Comparison of ENCODE assay signal across 32 cellular contexts in the genomic region with DNA sequence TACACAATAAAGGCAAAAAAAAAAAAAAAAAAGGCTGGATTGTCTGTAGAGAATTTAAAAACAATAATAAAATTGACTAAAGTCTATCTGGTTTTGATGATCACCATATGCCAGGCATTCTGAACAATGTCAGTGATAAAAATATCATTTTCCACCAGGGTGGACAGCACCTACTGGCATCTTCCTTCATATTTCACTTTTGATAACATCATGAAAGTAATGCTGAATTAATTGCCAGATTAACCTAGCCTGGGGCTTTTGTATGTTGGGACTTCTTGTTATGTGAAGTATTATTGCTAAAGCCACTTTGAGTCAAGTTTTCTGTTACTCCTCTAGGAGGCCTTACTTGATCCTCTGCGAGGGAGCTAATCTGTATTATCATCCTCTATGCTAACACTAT.
"Had no signal": no experiment of that assay in that cellular context is flagged by ENCODE, and none has a peak within 500 bp of the region (broad histone marks: within the 10 kb centered on the region; RNA-seq: fewer than 3 reads in every experiment).

No MANE protein-coding gene starts in this region.

- H3K36me3 Mint-ChIP-seq: activated CD4-positive, alpha-beta memory T cell treated with anti-CD3 and anti-CD28 coated beads for 36 hours; activated CD8-positive, alpha-beta memory T cell treated with anti-CD3 and anti-CD28 coated beads, Interleukin-2, amount 10 ng/mL, durations not matched to agents 7 days and 5 days; activated naive CD4-positive, alpha-beta T cell treated with anti-CD3 and anti-CD28 coated beads, Interleukin-2, amount 50 U/mL, for 24 hours; activated naive CD8-positive, alpha-beta T cell treated with anti-CD3 and anti-CD28 coated beads for 36 hours had no signal

- H3K9me3 Mint-ChIP-seq: activated CD4-positive, alpha-beta memory T cell treated with anti-CD3 and anti-CD28 coated beads for 36 hours; activated CD4-positive, alpha-beta T cell treated with anti-CD3 and anti-CD28 coated beads, Interleukin-2, amount 10 ng/mL, durations not matched to agents 24 days and 14 days; activated naive CD4-positive, alpha-beta T cell treated with anti-CD3 and anti-CD28 coated beads for 36 hours; activated naive CD4-positive, alpha-beta T cell treated with anti-CD3 and anti-CD28 coated beads, Interleukin-2, amount 50 U/mL, for 24 hours; activated naive CD8-positive, alpha-beta T cell treated with anti-CD3 and anti-CD28 coated beads for 36 hours; activated naive CD8-positive, alpha-beta T cell treated with anti-CD3 and anti-CD28 coated beads, Interleukin-2, amount 50 U/mL, for 24 hours; activated T-helper 1 cell treated with anti-CD3 and anti-CD28 coated beads, Interleukin-12 subunit alpha, Interleukin-12 subunit beta, Interleukin-2, Interleukin-4 antibody, amounts not matched to agents 30 ng/mL and 10 ng/mL and 1 ng/mL, durations not matched to agents 14 hours and 24 hours and 36 hours; activated T-helper 2 cell treated with anti-CD3 and anti-CD28 coated beads, Interferon-gamma antibody, Interleukin-2, Interleukin-4, amounts not matched to agents 10 μg/mL and 5 μg/mL and 100 μg/mL, durations not matched to agents 14 hours and 24 hours and 36 hours had no signal

- H3K27me3 Mint-ChIP-seq: activated CD4-positive, alpha-beta T cell treated with anti-CD3 and anti-CD28 coated beads for 36 hours; activated CD8-positive, alpha-beta memory T cell treated with anti-CD3 and anti-CD28 coated beads, Interleukin-2, amount 10 ng/mL, durations not matched to agents 7 days and 5 days had no signal

- ATAC-seq: activated CD4-positive, alpha-beta T cell treated with anti-CD3 and anti-CD28 coated beads for 36 hours; activated CD8-positive, alpha-beta memory T cell treated with anti-CD3 and anti-CD28 coated beads, Interleukin-2, amount 10 ng/mL, durations not matched to agents 7 days and 5 days; activated CD8-positive, alpha-beta T cell treated with anti-CD3 and anti-CD28 coated beads, Interleukin-2, amount 10 ng/mL, durations not matched to agents 7 days and 5 days; activated naive CD8-positive, alpha-beta T cell treated with anti-CD3 and anti-CD28 coated beads, Interleukin-2, amount 50 U/mL, for 24 hours; body of pancreas; foreskin keratinocyte; gastrocnemius medialis; heart right ventricle had no signal

- H3K27ac Mint-ChIP-seq: activated CD4-positive, alpha-beta memory T cell treated with anti-CD3 and anti-CD28 coated beads for 36 hours; activated CD4-positive, alpha-beta T cell treated with anti-CD3 and anti-CD28 coated beads for 36 hours; activated CD4-positive, alpha-beta T cell treated with anti-CD3 and anti-CD28 coated beads, Interleukin-2, amount 10 ng/mL, durations not matched to agents 24 days and 14 days; activated CD8-positive, alpha-beta memory T cell treated with anti-CD3 and anti-CD28 coated beads, Interleukin-2, amount 10 ng/mL, durations not matched to agents 7 days and 5 days; activated CD8-positive, alpha-beta T cell treated with anti-CD3 and anti-CD28 coated beads, Interleukin-2, amount 10 ng/mL, durations not matched to agents 7 days and 5 days; activated naive CD4-positive, alpha-beta T cell treated with anti-CD3 and anti-CD28 coated beads for 36 hours; activated naive CD4-positive, alpha-beta T cell treated with anti-CD3 and anti-CD28 coated beads, Interleukin-2, amount 50 U/mL, for 24 hours; activated naive CD8-positive, alpha-beta T cell treated with anti-CD3 and anti-CD28 coated beads for 36 hours; activated naive CD8-positive, alpha-beta T cell treated with anti-CD3 and anti-CD28 coated beads, Interleukin-2, amount 50 U/mL, for 24 hours; activated T-helper 1 cell treated with anti-CD3 and anti-CD28 coated beads, Interleukin-12 subunit alpha, Interleukin-12 subunit beta, Interleukin-2, Interleukin-4 antibody, amounts not matched to agents 30 ng/mL and 10 ng/mL and 1 ng/mL, durations not matched to agents 14 hours and 24 hours and 36 hours; activated T-helper 2 cell treated with anti-CD3 and anti-CD28 coated beads, Interferon-gamma antibody, Interleukin-2, Interleukin-4, amounts not matched to agents 10 μg/mL and 5 μg/mL and 100 μg/mL, durations not matched to agents 14 hours and 24 hours and 36 hours had no signal

- DNase-seq: activated CD4-positive, alpha-beta memory T cell treated with anti-CD3 and anti-CD28 coated beads for 36 hours; activated CD4-positive, alpha-beta T cell treated with anti-CD3 and anti-CD28 coated beads for 36 hours; activated CD4-positive, alpha-beta T cell treated with anti-CD3 and anti-CD28 coated beads, Interleukin-2, amount 10 ng/mL, durations not matched to agents 24 days and 14 days; activated CD4-positive, CD25-positive, alpha-beta regulatory T cell; activated CD4-positive, CD25-positive, alpha-beta regulatory T cell treated with anti-CD3 and anti-CD28 coated beads, Interleukin-2, amount 50 U/mL, for 72 hours; activated CD8-positive, alpha-beta memory T cell treated with anti-CD3 and anti-CD28 coated beads, Interleukin-2, amount 10 ng/mL, durations not matched to agents 7 days and 5 days; activated CD8-positive, alpha-beta memory T cell treated with anti-CD3 and anti-CD28 coated beads, Interleukin-2, amount 50 U/mL, for 4 hours; activated CD8-positive, alpha-beta T cell treated with anti-CD3 and anti-CD28 coated beads, Interleukin-2, amount 10 ng/mL, durations not matched to agents 7 days and 5 days; activated effector memory CD4-positive, alpha-beta T cell treated with anti-CD3 and anti-CD28 coated beads, Interleukin-2, amount 50 U/mL, for 16 hours; activated naive CD4-positive, alpha-beta T cell treated with anti-CD3 and anti-CD28 coated beads for 36 hours; activated naive CD8-positive, alpha-beta T cell treated with anti-CD3 and anti-CD28 coated beads for 36 hours; activated naive CD8-positive, alpha-beta T cell treated with anti-CD3 and anti-CD28 coated beads, Interleukin-2, amount 50 U/mL, for 24 hours; activated T-cell treated with anti-CD3 and anti-CD28 coated beads, Interleukin-2, amount 50 U/mL, for 1 hour; activated T-cell treated with anti-CD3 and anti-CD28 coated beads, Interleukin-2, amount 50 U/mL, for 48 hours; adrenal gland; amygdala; aorta; body of pancreas; caudate nucleus; cortex of kidney; dermis blood vessel endothelial cell; effector CD8-positive, alpha-beta T cell; erythroblast; foreskin keratinocyte; gastrocnemius medialis; heart right ventricle; T-helper 1 cell; T-helper 2 cell had no signal

- H3K9me3 ChIP-seq: adrenal gland, body of pancreas, esophagus muscularis mucosa, gastrocnemius medialis, heart right ventricle had no signal

- H3K4me3 Mint-ChIP-seq: activated CD4-positive, alpha-beta memory T cell treated with anti-CD3 and anti-CD28 coated beads for 36 hours; activated CD4-positive, alpha-beta T cell treated with anti-CD3 and anti-CD28 coated beads for 36 hours; activated CD4-positive, alpha-beta T cell treated with anti-CD3 and anti-CD28 coated beads, Interleukin-2, amount 10 ng/mL, durations not matched to agents 24 days and 14 days; activated CD8-positive, alpha-beta memory T cell treated with anti-CD3 and anti-CD28 coated beads, Interleukin-2, amount 10 ng/mL, durations not matched to agents 7 days and 5 days; activated CD8-positive, alpha-beta T cell treated with anti-CD3 and anti-CD28 coated beads, Interleukin-2, amount 10 ng/mL, durations not matched to agents 7 days and 5 days; activated naive CD4-positive, alpha-beta T cell treated with anti-CD3 and anti-CD28 coated beads for 36 hours; activated naive CD4-positive, alpha-beta T cell treated with anti-CD3 and anti-CD28 coated beads, Interleukin-2, amount 50 U/mL, for 24 hours; activated naive CD8-positive, alpha-beta T cell treated with anti-CD3 and anti-CD28 coated beads for 36 hours; activated naive CD8-positive, alpha-beta T cell treated with anti-CD3 and anti-CD28 coated beads, Interleukin-2, amount 50 U/mL, for 24 hours; activated T-helper 1 cell treated with anti-CD3 and anti-CD28 coated beads, Interleukin-12 subunit alpha, Interleukin-12 subunit beta, Interleukin-2, Interleukin-4 antibody, amounts not matched to agents 30 ng/mL and 10 ng/mL and 1 ng/mL, durations not matched to agents 14 hours and 24 hours and 36 hours had no signal

- H3K4me1 Mint-ChIP-seq: activated CD4-positive, alpha-beta T cell treated with anti-CD3 and anti-CD28 coated beads for 36 hours; activated CD4-positive, alpha-beta T cell treated with anti-CD3 and anti-CD28 coated beads, Interleukin-2, amount 10 ng/mL, durations not matched to agents 24 days and 14 days; activated CD8-positive, alpha-beta memory T cell treated with anti-CD3 and anti-CD28 coated beads, Interleukin-2, amount 10 ng/mL, durations not matched to agents 7 days and 5 days; activated naive CD4-positive, alpha-beta T cell treated with anti-CD3 and anti-CD28 coated beads, Interleukin-2, amount 50 U/mL, for 24 hours; activated naive CD8-positive, alpha-beta T cell treated with anti-CD3 and anti-CD28 coated beads for 36 hours; activated naive CD8-positive, alpha-beta T cell treated with anti-CD3 and anti-CD28 coated beads, Interleukin-2, amount 50 U/mL, for 24 hours had no signal
